Comparison of ENCODE assay signal across 20 cellular contexts in the genomic region with DNA sequence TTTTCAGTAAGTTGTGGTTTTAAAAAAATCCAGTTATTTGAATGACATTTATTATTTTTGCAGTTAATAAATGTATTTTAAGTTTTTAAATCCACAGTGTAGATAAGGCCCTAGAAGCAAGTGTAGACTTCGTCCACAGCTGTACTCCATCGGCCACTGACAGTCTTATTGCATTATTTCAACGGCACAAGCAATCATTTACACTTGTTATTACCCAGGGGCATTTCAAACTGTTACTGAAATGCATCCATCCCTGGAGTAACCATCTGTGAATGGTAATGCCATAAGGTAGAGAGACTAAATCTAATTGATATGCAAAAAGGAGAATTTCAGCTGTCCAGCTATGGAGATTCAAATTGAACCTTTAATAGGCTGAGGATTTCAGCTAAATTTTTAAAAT. TPM values are rescaled to one million over a fixed set of nuclear protein-coding genes. Genes with fewer than 3 reads are reported as not detected.
DNase-seq lines count a peak whose midpoint lies in the region; ATAC-seq and TF ChIP-seq lines count a peak whose summit lies in the region.
"Had no signal": no experiment of that assay in that cellular context is flagged by ENCODE, and none has a peak within 500 bp of the region (broad histone marks: within the 10 kb centered on the region; RNA-seq: fewer than 3 reads in every experiment).

No MANE protein-coding gene starts in this region.

- H3K27me3 Mint-ChIP-seq in GM23338 (ENCODE audit: insufficient read depth, low read depth, poor library complexity) = no peaks in the 10 kb centered on the region
- peaks cover 12% of the 10 kb centered on the region for H3K27me3 Mint-ChIP-seq in glutamatergic neuron (ENCODE audit: unreplicated experiment)
- H3K27me3 Mint-ChIP-seq: CD4-positive, alpha-beta T cell; T-cell had no signal

- H3K4me3 ChIP-seq in GM23338 = no peak overlapping the region
- no peak overlapping the region for H3K4me3 ChIP-seq in GM23248
- H3K4me3 ChIP-seq: A549, SJSA1 had no signal

- H2AFZ ChIP-seq in GM23338 (no peak overlapping the region), GM23248 (no peak overlapping the region)

- ATAC-seq in GM23338 (no peak), HG03097 (IDR thresholded peaks at IDR 0.05; ENCODE audit: low FRiP score, unreplicated experiment) (no peak)
- ATAC-seq: A549, Panc1, T-cell had no signal

- no peak overlapping the region for H3K9ac ChIP-seq in GM23248

- TF ChIP-seq CTCF in GM23338 (conservative IDR thresholded peaks at IDR 0.05; ENCODE audit: low read depth in 2 of 2) (no peak), glutamatergic neuron (IDR thresholded peaks at IDR 0.05; ENCODE audit: partially characterized antibody, unreplicated experiment) (no peak)

- no peak for DNase-seq in GM23338 (ENCODE audit: low spot score)
- DNase-seq in NCI-H446 treated with DMSO at 0.1 percent for 48 hours (lab: John Stamatoyannopoulos, UW) = peak; percentile 62
- peak; percentile 72 for DNase-seq in SK-N-DZ (ENCODE audit: low spot score)
- DNase-seq in glutamatergic neuron = no peak
- no peak for DNase-seq in GM23248
- no peak for DNase-seq in SIG-M5 (lab: John Stamatoyannopoulos, UW)
- DNase-seq in caudate nucleus (lab: John Stamatoyannopoulos, UW) = no peak
- DNase-seq: Caco-2; CD4-positive, alpha-beta T cell; DMS53; EL; KBM-7; MV-4-11; NCI-H2029; NCI-H510A; T-cell had no signal

- H3K4me3 Mint-ChIP-seq in GM23338 = no peak overlapping the region
- peak overlapping the region; percentile 83 for H3K4me3 Mint-ChIP-seq in glutamatergic neuron (ENCODE audit: unreplicated experiment)
- H3K4me3 Mint-ChIP-seq: CD4-positive, alpha-beta T cell; T-cell had no signal

- H3K27ac ChIP-seq in GM23338 (ENCODE audit: low read depth) (peak overlapping the region; percentile 16; the same call in 1 of the 2 replicates), GM23248 (no peak overlapping the region), caudate nucleus (ENCODE audit: low read depth, low read length) (no peak overlapping the region)
- H3K27ac ChIP-seq: A549, SJSA1 had no signal

- H3K9me3 Mint-ChIP-seq in GM23338 (no peaks in the 10 kb centered on the region), glutamatergic neuron (ENCODE audit: unreplicated experiment) (peaks cover 32% of the 10 kb centered on the region)
- H3K9me3 Mint-ChIP-seq: CD4-positive, alpha-beta T cell; T-cell had no signal

- H3K36me3 ChIP-seq in GM23338 (ENCODE audit: insufficient read depth) (no peaks in the 10 kb centered on the region), GM23248 (ENCODE audit: low read depth) (no peaks in the 10 kb centered on the region; the same call in 1 of the 2 replicates)
- H3K36me3 ChIP-seq: SJSA1 had no signal

- no peaks in the 10 kb centered on the region for H3K9me2 ChIP-seq in GM23338 (ENCODE audit: insufficient read depth)
- H3K9me2 ChIP-seq in GM23248 (ENCODE audit: insufficient read depth) = no peaks in the 10 kb centered on the region

- H3K36me3 Mint-ChIP-seq in GM23338 (ENCODE audit: low read depth) (peaks cover 8% of the 10 kb centered on the region; the same call in 2 of the 3 replicates), glutamatergic neuron (ENCODE audit: unreplicated experiment) (peaks cover 3% of the 10 kb centered on the region)

- H3K9me3 ChIP-seq in GM23248 (ENCODE audit: low read depth) = no peaks in the 10 kb centered on the region
- H3K9me3 ChIP-seq: A549, Caco-2, SJSA1 had no signal

- H3K4me2 ChIP-seq in GM23338 = peak overlapping the region; percentile 30
- no peak overlapping the region for H3K4me2 ChIP-seq in GM23248 (ENCODE audit: unreplicated experiment)
- H3K4me2 ChIP-seq: A549 had no signal

- WGBS in GM23248 (ENCODE audit: low coverage in 1 of 2, low lambda C conversion rate in 2 of 2, missing lambda C conversion rate in 2 of 2), 2 experiments = 79 to 81% methylated on average over 3 of the region's 3 CpGs

- H3K4me1 Mint-ChIP-seq in GM23338 (peaks cover 38% of the 10 kb centered on the region), glutamatergic neuron (ENCODE audit: low read depth, unreplicated experiment) (peaks cover 77% of the 10 kb centered on the region)

- no peak overlapping the region for H3K27ac Mint-ChIP-seq in GM23338
- peak overlapping the region; percentile 97 for H3K27ac Mint-ChIP-seq in glutamatergic neuron (ENCODE audit: unreplicated experiment)
- H3K27ac Mint-ChIP-seq: CD4-positive, alpha-beta T cell; T-cell had no signal

- in situ Hi-C loops in GM23248 (cut with MboI) = no loop called here

- H3K79me2 ChIP-seq in GM23338 (replicated peaks; ENCODE audit: insufficient read depth) (peaks cover 92% of the 10 kb centered on the region), GM23248 (ENCODE audit: insufficient read depth) (peaks cover 98% of the 10 kb centered on the region)

- H4K20me1 ChIP-seq in GM23338 (replicated peaks; ENCODE audit: insufficient read depth) (peaks cover 19% of the 10 kb centered on the region), GM23248 (ENCODE audit: insufficient read depth) (no peaks in the 10 kb centered on the region)

- peaks cover 35% of the 10 kb centered on the region for H3K4me1 ChIP-seq in GM23338 (ENCODE audit: insufficient read depth)
- H3K4me1 ChIP-seq in GM23248 (ENCODE audit: insufficient read depth) = no peaks in the 10 kb centered on the region
- H3K4me1 ChIP-seq: A549, Caco-2, SJSA1 had no signal

- no peaks in the 10 kb centered on the region for H3F3A ChIP-seq in GM23338 (replicated peaks; ENCODE audit: low read depth)
- no peaks in the 10 kb centered on the region for H3F3A ChIP-seq in GM23248 (ENCODE audit: insufficient read depth)

- no peaks in the 10 kb centered on the region for H3K27me3 ChIP-seq in GM23338 (ENCODE audit: insufficient read depth)
- H3K27me3 ChIP-seq in GM23248 (replicated peaks; ENCODE audit: insufficient read depth) = no peaks in the 10 kb centered on the region
- H3K27me3 ChIP-seq: SJSA1 had no signal

TF ChIP-seq in GM23338, 12 proteins besides CTCF, POLR2A, EP300 and RAD21 (continues in another document):
- TF ChIP-seq JUNB (IDR thresholded peaks at IDR 0.05; ENCODE audit: unreplicated experiment) (no peak), POLR2AphosphoS5 (IDR thresholded peaks at IDR 0.05; ENCODE audit: low read depth) (no peak)

RNA-seq across cellular contexts. Expression of a gene that starts 48.4 kb away (rescaled TPM):
- total RNA-seq in GM23338 (2014; rRNA removed; shearing (Covaris generic)) = 76.4 and 83.6 TPM in 2 replicates
- polyA plus RNA-seq in GM23338 (2016; fragmentation: Nextera tagmentation; extraction: Ambion mirVana) (46.3 and 59.3 TPM in 2 replicates), GM23248 (2016; fragmentation: Nextera tagmentation; extraction: Ambion mirVana) (19.9 and 20.6 TPM in 2 replicates)
- polyA plus RNA-seq in SK-N-DZ (2014; cell fraction: cytosol; rRNA removed) = 52.1 and 66.3 TPM in 2 replicates
- polyA plus RNA-seq in SK-N-DZ (2014; cell fraction: nucleus; rRNA removed) = 62.1 and 73.0 TPM in 2 replicates
- total RNA-seq in glutamatergic neuron (ENCODE audit: unreplicated experiment) = 561 TPM
- total RNA-seq in GM23248 (2014; rRNA removed; shearing (Covaris generic)) = 9.7 and 18.7 TPM in 2 replicates

Comparison
In these comparisons a context has a peak if more than half of its experiments do, and no peak if none do; other contexts are left out.
1. DNase-seq: peak in NCI-H446 treated with DMSO at 0.1 percent for 48 hours (single experiment) and SK-N-DZ (single experiment); none in GM23338 (single experiment), glutamatergic neuron (single experiment), GM23248 (single experiment), SIG-M5 (single experiment) and caudate nucleus (0 of 61).